1 cellular context compared by ENCODE assay signal in the genomic region with DNA sequence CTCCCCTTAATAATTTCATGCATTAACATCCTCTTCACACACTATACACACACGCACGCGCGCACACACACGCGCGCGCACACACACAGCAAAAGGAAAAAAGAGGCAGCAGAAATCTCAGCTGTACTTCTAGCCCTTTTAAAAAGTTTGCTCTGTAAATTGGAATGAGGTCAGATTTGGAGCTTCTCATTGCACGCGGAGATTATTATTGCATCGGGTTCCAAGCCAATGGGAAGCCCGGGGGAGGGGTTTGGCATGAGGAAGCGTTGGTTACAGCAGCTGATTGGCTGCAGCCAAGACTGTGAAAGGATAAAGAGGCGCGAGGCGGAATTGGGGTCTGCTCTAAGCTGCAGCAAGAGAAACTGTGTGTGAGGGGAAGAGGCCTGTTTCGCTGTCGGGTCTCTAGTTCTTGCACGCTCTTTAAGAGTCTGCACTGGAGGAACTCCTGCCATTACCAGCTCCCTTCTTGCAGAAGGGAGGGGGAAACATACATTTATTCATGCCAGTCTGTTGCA.
TF ChIP-seq lines count a peak whose summit lies in the region.

A gene (plus strand): TSS at position 340 of the 515 bp plus-strand sequence. CDS start 784 bp downstream, outside the sequence.

TF ChIP-seq in endothelial cell of umbilical vein, 7 proteins besides CTCF, POLR2A, EP300 and RAD21 (continued from another document):
- TF ChIP-seq GATA2 (IDR thresholded peaks at IDR 0.05; ENCODE audit: insufficient read depth, insufficient read length, low read depth, low read length) (no peak), EZH2 (IDR thresholded peaks at IDR 0.05; ENCODE audit: borderline replicate concordance, low read depth, low read length, severe bottlenecking) (no peak), JUN (IDR thresholded peaks at IDR 0.05; ENCODE audit: borderline replicate concordance, insufficient read depth, insufficient read length, low read depth) (peak; percentile 58), POLR2AphosphoS5 (IDR thresholded peaks at IDR 0.05; ENCODE audit: insufficient read depth, low read depth, low read length) (peak; percentile 100)
